ENCODE assay signal across 1 cellular context in the genomic region with DNA sequence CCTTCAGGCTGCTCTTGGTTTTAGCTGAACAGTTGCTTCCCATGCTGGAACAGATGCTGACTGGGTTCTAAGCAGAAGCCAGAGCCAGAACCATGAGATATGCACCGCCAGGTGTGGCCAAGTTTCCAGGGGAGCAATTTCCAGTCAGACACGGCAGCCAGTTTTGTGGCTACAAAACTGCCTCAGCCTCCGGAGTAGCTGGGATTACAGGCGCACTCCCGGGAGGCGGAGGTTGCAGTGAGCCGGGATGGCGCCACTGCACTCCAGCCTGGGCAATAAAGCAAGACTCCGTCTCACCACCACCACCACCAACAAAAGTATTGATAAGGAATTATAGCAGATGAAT.
TF ChIP-seq lines count a peak whose summit lies in the region.

No MANE protein-coding gene starts in this region.

TF ChIP-seq in K562, 482 proteins besides CTCF, POLR2A, EP300 and RAD21:
- TF ChIP-seq KLF1 (tag; IDR thresholded peaks at IDR 0.05) (no peak), HNRNPK (IDR thresholded peaks at IDR 0.05; ENCODE audit: low read depth, low read length, poor library complexity, severe bottlenecking) (no peak), TAF1 (IDR thresholded peaks at IDR 0.05; ENCODE audit: control insufficient read depth, extremely low read depth, insufficient read depth, low read length, severe bottlenecking) (no peak), ZBTB43 (CRISPR knock-in tag; IDR thresholded peaks at IDR 0.05) (no peak), EP400 (IDR thresholded peaks at IDR 0.05) (no peak), DDX20 (tag; IDR thresholded peaks at IDR 0.05; ENCODE audit: low read depth) (no peak), ZNF263 (CRISPR knock-in tag; IDR thresholded peaks at IDR 0.05; ENCODE audit: borderline replicate concordance) (no peak)
